In genomic region chr11:13669544-13670488, GRCh38 we compare ENCODE assay signal across 8 cellular contexts. TPM values are rescaled to one million over a fixed set of nuclear protein-coding genes. Genes with fewer than 3 reads are reported as not detected.
A peak's percentile ranks its signal among the peaks of the same experiment; 100 is the strongest.
DNase-seq lines count a peak whose midpoint lies in the region; ATAC-seq and TF ChIP-seq lines count a peak whose summit lies in the region.

No MANE protein-coding gene starts in this region.

- no peaks in the 10 kb centered on the region for H3K9me3 ChIP-seq in WERI-Rb-1 (ENCODE audit: severe bottlenecking)

- DNase-seq in activated T-cell treated with anti-CD3 and anti-CD28 coated beads, Interleukin-2, amount 50 U/mL, for 24 hours = no peak
- DNase-seq in activated T-cell treated with anti-CD3 and anti-CD28 coated beads, Interleukin-2, amount 50 U/mL, for 48 hours = no peak
- no peak for DNase-seq in WERI-Rb-1
- peak; percentile 25 for DNase-seq in globus pallidus (ENCODE audit: low spot score)
- no peak for DNase-seq in HEK293T (ENCODE audit: extremely low spot score)
- DNase-seq in NK-92 (lab: John Stamatoyannopoulos, UW; ENCODE audit: unreplicated experiment) = no peak
- DNase-seq in sciatic nerve (ENCODE audit: low spot score) = no peak

- POLR2A ChIA-PET in HEK293T (lab: Yijun Ruan, JAX) = interaction anchor here (0.8 kb wide), 1 partner anchor 67 kb away, joined by 4 read pairs; no protein-coding TSS in a partner anchor

- CTCF ChIA-PET in HEK293T (lab: Yijun Ruan, JAX) = no interaction called here

- H3K27ac Mint-ChIP-seq in activated T-cell treated with anti-CD3 and anti-CD28 coated beads, Interleukin-2, amount 50 U/mL, for 24 hours = peak overlapping the region; percentile 96
- H3K27ac Mint-ChIP-seq in stimulated activated memory B cell treated with anti-CD40 and anti-IgM and Interleukin-4, amounts not matched to agents 10 μg/mL and 1 μg/mL and 100 μg/mL, for 72 hours = peak overlapping the region; percentile 92

- H3K36me3 Mint-ChIP-seq in activated T-cell treated with anti-CD3 and anti-CD28 coated beads, Interleukin-2, amount 50 U/mL, for 24 hours (ENCODE audit: low read depth) = peaks cover 49% of the 10 kb centered on the region
- peaks cover 17% of the 10 kb centered on the region for H3K36me3 Mint-ChIP-seq in stimulated activated memory B cell treated with anti-CD40 and anti-IgM and Interleukin-4, amounts not matched to agents 10 μg/mL and 1 μg/mL and 100 μg/mL, for 72 hours

- H3K27ac ChIP-seq in WERI-Rb-1 = peak overlapping the region; percentile 85

- H3K4me3 ChIP-seq in WERI-Rb-1 (ENCODE audit: low read depth, low read length) = peak overlapping the region; percentile 91

- peaks cover 47% of the 10 kb centered on the region for H3K4me1 Mint-ChIP-seq in activated T-cell treated with anti-CD3 and anti-CD28 coated beads, Interleukin-2, amount 50 U/mL, for 24 hours (ENCODE audit: low read depth)
- peaks cover 54% of the 10 kb centered on the region for H3K4me1 Mint-ChIP-seq in stimulated activated memory B cell treated with anti-CD40 and anti-IgM and Interleukin-4, amounts not matched to agents 10 μg/mL and 1 μg/mL and 100 μg/mL, for 72 hours

- no peak for ATAC-seq in stimulated activated memory B cell treated with anti-CD40 and anti-IgM and Interleukin-4, amounts not matched to agents 10 μg/mL and 1 μg/mL and 100 μg/mL, for 72 hours
- ATAC-seq in sciatic nerve = no peak

- H3K9me3 Mint-ChIP-seq in activated T-cell treated with anti-CD3 and anti-CD28 coated beads, Interleukin-2, amount 50 U/mL, for 24 hours = no peaks in the 10 kb centered on the region
- H3K9me3 Mint-ChIP-seq in stimulated activated memory B cell treated with anti-CD40 and anti-IgM and Interleukin-4, amounts not matched to agents 10 μg/mL and 1 μg/mL and 100 μg/mL, for 72 hours = no peaks in the 10 kb centered on the region

- intact Hi-C loops in sciatic nerve (cut with DNase I) = no loop called here

- no peaks in the 10 kb centered on the region for H3K27me3 ChIP-seq in WERI-Rb-1 (ENCODE audit: insufficient read depth, low read depth, severe bottlenecking)

- H3K4me3 Mint-ChIP-seq in activated T-cell treated with anti-CD3 and anti-CD28 coated beads, Interleukin-2, amount 50 U/mL, for 24 hours = peak overlapping the region; percentile 87
- H3K4me3 Mint-ChIP-seq in stimulated activated memory B cell treated with anti-CD40 and anti-IgM and Interleukin-4, amounts not matched to agents 10 μg/mL and 1 μg/mL and 100 μg/mL, for 72 hours = peak overlapping the region; percentile 92

- H3K27me3 Mint-ChIP-seq in activated T-cell treated with anti-CD3 and anti-CD28 coated beads, Interleukin-2, amount 50 U/mL, for 24 hours = peaks cover 9% of the 10 kb centered on the region
- H3K27me3 Mint-ChIP-seq in stimulated activated memory B cell treated with anti-CD40 and anti-IgM and Interleukin-4, amounts not matched to agents 10 μg/mL and 1 μg/mL and 100 μg/mL, for 72 hours = no peaks in the 10 kb centered on the region

- H3K36me3 ChIP-seq in WERI-Rb-1 = peaks cover 13% of the 10 kb centered on the region

- no peak for TF ChIP-seq CTCF in WERI-Rb-1 (IDR thresholded peaks at IDR 0.05; ENCODE audit: low read depth, low read length)

TF ChIP-seq in HEK293T, 16 proteins besides CTCF, POLR2A, EP300 and RAD21:
- TF ChIP-seq CTBP1 (IDR thresholded peaks at IDR 0.05; ENCODE audit: borderline replicate concordance) (no peak), FOXK2 (IDR thresholded peaks at IDR 0.05) (no peak), ELF4 (IDR thresholded peaks at IDR 0.05) (no peak), FOXA1 (IDR thresholded peaks at IDR 0.05) (no peak)

RNA-seq across cellular contexts. Expression of gene FAR1, which starts 1.3 kb away (rescaled TPM):
- total RNA-seq in sciatic nerve = 130 TPM
